Comparison of ENCODE assay signal across 17 cellular contexts in genomic region chr3:5504135-5504534, GRCh38.
"Had no signal": no experiment of that assay in that cellular context is flagged by ENCODE, and none has a peak within 500 bp of the region (broad histone marks: within the 10 kb centered on the region; RNA-seq: fewer than 3 reads in every experiment).

No MANE protein-coding gene starts in this region.

- H3K27me3 ChIP-seq: esophagus squamous epithelium, spleen, tibial artery, upper lobe of left lung, uterus had no signal

- H3K4me1 ChIP-seq: esophagus squamous epithelium, spleen, tibial artery, upper lobe of left lung, uterus had no signal

- H3K27ac ChIP-seq: esophagus squamous epithelium, spleen, tibial artery, upper lobe of left lung, uterus had no signal

- DNase-seq: dermis blood vessel endothelial cell; esophagus squamous epithelium; foreskin fibroblast; kidney glomerular epithelial cell; mesendoderm; naive thymus-derived CD4-positive, alpha-beta T cell; nephron progenitor cell; posterior cingulate gyrus; spleen; stimulated activated CD4-positive, alpha-beta T cell treated with anti-CD3 and anti-CD28 coated beads, Interleukin-15, amount 100 ng/mL, for 24 hours; stimulated activated CD4-positive, alpha-beta T cell treated with anti-CD3 and anti-CD28 coated beads, Interleukin-1b, Interleukin-23, amount 100 ng/mL, for 48 hours; stimulated activated CD4-positive, alpha-beta T cell treated with anti-CD3 and anti-CD28 coated beads, Interleukin-4, amount 100 ng/mL, for 24 hours; tibial artery; upper lobe of left lung; uterus had no signal

- ATAC-seq: naive thymus-derived CD4-positive, alpha-beta T cell; sciatic nerve; stimulated activated memory B cell treated with anti-CD40 and anti-IgM and Interleukin-4, amounts not matched to agents 10 μg/mL and 1 μg/mL and 100 μg/mL, for 72 hours had no signal
